In the genomic region with DNA sequence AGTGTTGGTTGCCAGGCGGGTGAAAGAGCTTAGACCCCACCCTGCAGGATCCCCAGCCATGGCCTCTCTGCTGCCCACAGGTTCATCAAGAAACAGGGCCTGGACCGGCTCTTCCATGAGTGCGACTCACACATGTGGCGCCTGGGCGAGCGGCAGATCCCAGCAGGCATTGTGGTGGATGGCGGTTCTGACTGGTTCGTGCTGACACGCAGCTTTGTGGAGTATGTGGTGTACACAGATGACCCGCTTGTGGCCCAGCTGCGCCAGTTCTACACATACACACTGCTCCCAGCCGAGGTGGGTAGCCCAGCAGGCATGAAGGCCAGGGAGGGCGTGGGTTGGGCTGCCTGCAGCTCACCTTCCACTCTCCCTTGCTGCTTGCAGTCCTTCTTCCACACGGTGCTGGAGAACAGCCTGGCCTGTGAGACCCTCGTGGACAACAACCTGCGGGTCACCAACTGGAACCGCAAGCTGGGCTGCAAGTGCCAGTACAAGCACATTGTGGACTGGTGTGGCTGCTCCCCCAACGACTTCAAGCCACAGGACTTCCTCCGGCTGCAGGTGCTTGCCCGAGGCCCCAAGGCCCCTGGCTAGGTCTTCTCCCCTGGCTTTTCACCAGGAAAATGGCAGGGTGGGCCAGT, we compare ENCODE assay signal across 14 cellular contexts.
"Had no signal": no experiment of that assay in that cellular context is flagged by ENCODE, and none has a peak within 500 bp of the region (broad histone marks: within the 10 kb centered on the region; RNA-seq: fewer than 3 reads in every experiment).

No MANE protein-coding gene starts in this region.

- ATAC-seq: stimulated activated naive CD8-positive, alpha-beta T cell treated with anti-CD3 and anti-CD28 coated beads, Interleukin-15, amount 100 ng/mL, for 72 hours had no signal

- H3K27me3 Mint-ChIP-seq: memory B cell; stimulated activated naive CD8-positive, alpha-beta T cell treated with anti-CD3 and anti-CD28 coated beads, Interleukin-15, amount 100 ng/mL, for 72 hours had no signal

- H3K27ac ChIP-seq: breast epithelium, esophagus squamous epithelium, thyroid gland, vagina had no signal

- H3K4me3 ChIP-seq: breast epithelium, esophagus squamous epithelium, thyroid gland, vagina had no signal

- DNase-seq: activated CD4-positive, alpha-beta T cell treated with anti-CD3 and anti-CD28 coated beads for 1 hour; activated CD4-positive, alpha-beta T cell treated with anti-CD3 and anti-CD28 coated beads, Interleukin-2, amount 50 U/mL, for 48 hours; anterior cingulate cortex; esophagus squamous epithelium; foreskin fibroblast; glutamatergic neuron; stimulated activated CD4-positive, alpha-beta T cell treated with anti-CD3 and anti-CD28 coated beads, Interleukin-4, amount 100 ng/mL, for 24 hours; thyroid gland had no signal

- H3K9me3 Mint-ChIP-seq: activated naive CD4-positive, alpha-beta T cell treated with anti-CD3 and anti-CD28 coated beads, Interleukin-2, amount 50 U/mL, for 72 hours; memory B cell; nephron; stimulated activated naive CD8-positive, alpha-beta T cell treated with anti-CD3 and anti-CD28 coated beads, Interleukin-15, amount 100 ng/mL, for 72 hours had no signal

- H3K4me1 ChIP-seq: breast epithelium, esophagus squamous epithelium, thyroid gland had no signal

- H3K27ac Mint-ChIP-seq: activated naive CD4-positive, alpha-beta T cell treated with anti-CD3 and anti-CD28 coated beads, Interleukin-2, amount 50 U/mL, for 72 hours; memory B cell; nephron had no signal

- H3K4me1 Mint-ChIP-seq: nephron had no signal

- H3K9me3 ChIP-seq: breast epithelium, esophagus squamous epithelium, thyroid gland, vagina had no signal

- H3K27me3 ChIP-seq: breast epithelium, esophagus squamous epithelium, thyroid gland, vagina had no signal

- H3K36me3 Mint-ChIP-seq: activated naive CD4-positive, alpha-beta T cell treated with anti-CD3 and anti-CD28 coated beads, Interleukin-2, amount 50 U/mL, for 72 hours had no signal

- H3K4me3 Mint-ChIP-seq: memory B cell; nephron; stimulated activated naive CD8-positive, alpha-beta T cell treated with anti-CD3 and anti-CD28 coated beads, Interleukin-15, amount 100 ng/mL, for 72 hours had no signal
